26 cellular contexts compared by ENCODE assay signal in genomic region chr13:42485272-42485671, GRCh38.
"Had no signal": no experiment of that assay in that cellular context is flagged by ENCODE, and none has a peak within 500 bp of the region (broad histone marks: within the 10 kb centered on the region; RNA-seq: fewer than 3 reads in every experiment).

No MANE protein-coding gene starts in this region.

- DNase-seq: activated CD4-positive, alpha-beta memory T cell treated with anti-CD3 and anti-CD28 coated beads, Interleukin-2, amount 10 ng/mL, durations not matched to agents 7 days and 5 days; activated CD4-positive, alpha-beta T cell treated with anti-CD3 and anti-CD28 coated beads for 36 hours; activated CD4-positive, alpha-beta T cell treated with anti-CD3 and anti-CD28 coated beads, Interleukin-2, amount 50 U/mL, for 1 hour; activated CD4-positive, CD25-positive, alpha-beta regulatory T cell; activated gamma-delta T cell treated with Interleukin-2 at 50 U/mL for 16 hours; activated naive CD4-positive, alpha-beta T cell treated with anti-CD3 and anti-CD28 coated beads, Interleukin-2, amount 10 ng/mL, durations not matched to agents 7 days and 5 days; activated naive CD8-positive, alpha-beta T cell treated with anti-CD3 and anti-CD28 coated beads for 36 hours; activated T-cell treated with anti-CD3 and anti-CD28 coated beads for 4 hours; activated T-cell treated with anti-CD3 and anti-CD28 coated beads, Interleukin-2, amount 50 U/mL, for 48 hours; MG63; MV-4-11; NCI-H1092 treated with DMSO at 0.1 percent for 48 hours; NCI-H1417 treated with DMSO at 0.1 percent for 48 hours; NCI-H1694; NCI-H2029 treated with DMSO at 0.1 percent for 48 hours; NCI-H226; NCI-H526; NCI-H774; Right ventricle myocardium superior; SJCRH30; SK-N-SH; T-helper 1 cell had no signal

- H3K4me2 ChIP-seq: KMS-11, SK-N-SH had no signal

- H3K9me3 ChIP-seq: SJCRH30, SK-N-SH had no signal

- H3K27ac ChIP-seq: cardiac muscle cell, KMS-11, SJCRH30, VCaP had no signal

- H3K4me3 ChIP-seq: cardiac muscle cell, MG63, SJCRH30 had no signal

- H3K36me3 Mint-ChIP-seq: activated naive CD4-positive, alpha-beta T cell treated with anti-CD3 and anti-CD28 coated beads, Interleukin-2, amount 10 ng/mL, durations not matched to agents 7 days and 5 days had no signal

- ATAC-seq: activated CD4-positive, alpha-beta T cell treated with anti-CD3 and anti-CD28 coated beads for 36 hours; activated T-helper 17 cell treated with anti-CD3 and anti-CD28 coated beads, Interleukin-2, amount 50 U/mL, for 72 hours had no signal

- H3K9me3 Mint-ChIP-seq: activated CD4-positive, alpha-beta memory T cell treated with anti-CD3 and anti-CD28 coated beads, Interleukin-2, amount 10 ng/mL, durations not matched to agents 7 days and 5 days; activated naive CD8-positive, alpha-beta T cell treated with anti-CD3 and anti-CD28 coated beads for 36 hours; activated T-helper 17 cell treated with anti-CD3 and anti-CD28 coated beads, Interleukin-2, amount 50 U/mL, for 72 hours had no signal

- H3K27me3 ChIP-seq: cardiac muscle cell, MG63, SJCRH30 had no signal

- H3K36me3 ChIP-seq: cardiac muscle cell, MG63, SJCRH30 had no signal

- H3K9ac ChIP-seq: KMS-11, SK-N-SH had no signal

- H3K4me1 Mint-ChIP-seq: activated CD4-positive, alpha-beta T cell treated with anti-CD3 and anti-CD28 coated beads for 36 hours; activated naive CD4-positive, alpha-beta T cell treated with anti-CD3 and anti-CD28 coated beads, Interleukin-2, amount 10 ng/mL, durations not matched to agents 7 days and 5 days; activated naive CD8-positive, alpha-beta T cell treated with anti-CD3 and anti-CD28 coated beads for 36 hours; activated T-helper 17 cell treated with anti-CD3 and anti-CD28 coated beads, Interleukin-2, amount 50 U/mL, for 72 hours had no signal

- H3K4me3 Mint-ChIP-seq: activated CD4-positive, alpha-beta memory T cell treated with anti-CD3 and anti-CD28 coated beads, Interleukin-2, amount 10 ng/mL, durations not matched to agents 7 days and 5 days; activated CD4-positive, alpha-beta T cell treated with anti-CD3 and anti-CD28 coated beads for 36 hours; activated naive CD4-positive, alpha-beta T cell treated with anti-CD3 and anti-CD28 coated beads, Interleukin-2, amount 10 ng/mL, durations not matched to agents 7 days and 5 days; activated naive CD8-positive, alpha-beta T cell treated with anti-CD3 and anti-CD28 coated beads for 36 hours; activated T-helper 17 cell treated with anti-CD3 and anti-CD28 coated beads, Interleukin-2, amount 50 U/mL, for 72 hours had no signal

- H3K27me3 Mint-ChIP-seq: activated CD4-positive, alpha-beta memory T cell treated with anti-CD3 and anti-CD28 coated beads, Interleukin-2, amount 10 ng/mL, durations not matched to agents 7 days and 5 days; activated CD4-positive, alpha-beta T cell treated with anti-CD3 and anti-CD28 coated beads for 36 hours; activated naive CD8-positive, alpha-beta T cell treated with anti-CD3 and anti-CD28 coated beads for 36 hours; activated T-helper 17 cell treated with anti-CD3 and anti-CD28 coated beads, Interleukin-2, amount 50 U/mL, for 72 hours had no signal

- H3K27ac Mint-ChIP-seq: activated CD4-positive, alpha-beta memory T cell treated with anti-CD3 and anti-CD28 coated beads, Interleukin-2, amount 10 ng/mL, durations not matched to agents 7 days and 5 days; activated CD4-positive, alpha-beta T cell treated with anti-CD3 and anti-CD28 coated beads for 36 hours; activated naive CD4-positive, alpha-beta T cell treated with anti-CD3 and anti-CD28 coated beads, Interleukin-2, amount 10 ng/mL, durations not matched to agents 7 days and 5 days; activated naive CD8-positive, alpha-beta T cell treated with anti-CD3 and anti-CD28 coated beads for 36 hours; activated T-helper 17 cell treated with anti-CD3 and anti-CD28 coated beads, Interleukin-2, amount 50 U/mL, for 72 hours had no signal
